25 cellular contexts compared by ENCODE assay signal in the genomic region with DNA sequence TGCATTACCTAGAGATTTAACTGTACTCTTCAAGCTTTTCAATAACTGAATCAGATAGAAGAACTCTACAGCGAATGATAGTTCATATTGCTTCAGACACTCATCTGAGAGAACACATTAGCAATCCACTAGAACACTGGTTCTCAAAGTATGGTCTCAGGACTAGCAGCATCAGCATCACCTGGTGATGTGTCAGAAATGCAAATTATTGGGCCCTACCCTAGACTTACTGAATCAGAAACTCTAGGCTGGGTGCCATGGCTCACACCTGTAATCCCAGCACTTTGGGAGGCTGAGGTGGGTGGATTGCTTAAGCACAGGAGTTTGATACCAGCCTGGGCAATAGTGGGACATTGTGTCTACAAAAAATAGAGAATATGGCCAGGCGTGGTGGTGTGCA. TPM values are rescaled to one million over a fixed set of nuclear protein-coding genes. Genes with fewer than 3 reads are reported as not detected.
"Had no signal": no experiment of that assay in that cellular context is flagged by ENCODE, and none has a peak within 500 bp of the region (broad histone marks: within the 10 kb centered on the region; RNA-seq: fewer than 3 reads in every experiment).

No MANE protein-coding gene starts in this region.

- H3K9me3 Mint-ChIP-seq: nephron had no signal

- H3K4me1 Mint-ChIP-seq: nephron had no signal

- H3K27ac Mint-ChIP-seq: activated B cell treated with CpG ODN at 0.5 μM for 24 hours, nephron had no signal

- H3K27me3 Mint-ChIP-seq: activated B cell treated with CpG ODN at 0.5 μM for 24 hours had no signal

- H3K4me3 Mint-ChIP-seq: activated B cell treated with CpG ODN at 0.5 μM for 24 hours, nephron had no signal

- ATAC-seq: activated naive CD4-positive, alpha-beta T cell treated with anti-CD3 and anti-CD28 coated beads, Interleukin-2, amount 50 U/mL, for 72 hours; body of pancreas; heart left ventricle; left lung; lower lobe of right lung; right lobe of liver; stimulated activated naive CD8-positive, alpha-beta T cell treated with anti-CD3 and anti-CD28 coated beads, Interleukin-15, Interleukin-2, amounts not matched to agents 100 U/mL and 50 U/mL, for 24 hours had no signal

- DNase-seq: activated B cell treated with CpG ODN at 0.5 μM for 24 hours; activated CD8-positive, alpha-beta memory T cell treated with anti-CD3 and anti-CD28 coated beads, Interleukin-2, amount 50 U/mL, for 4 hours; activated naive CD4-positive, alpha-beta T cell; activated T-cell treated with anti-CD3 and anti-CD28 coated beads, Interleukin-2, amount 50 U/mL, for 1 hour; adrenal gland; aorta; body of pancreas; dorsolateral prefrontal cortex; effector memory CD4-positive, alpha-beta T cell; foreskin fibroblast; heart left ventricle; hypothalamus; kidney glomerular epithelial cell; left lung; lower lobe of right lung; mesendoderm; right lobe of liver; stimulated activated CD4-positive, alpha-beta T cell treated with anti-CD3 and anti-CD28 coated beads, Interleukin-2, amount 100 ng/mL, for 48 hours; stimulated activated naive CD8-positive, alpha-beta T cell treated with anti-CD3 and anti-CD28 coated beads, Interleukin-15, Interleukin-2, amounts not matched to agents 100 U/mL and 50 U/mL, for 24 hours had no signal

RNA-seq across cellular contexts. Expression of a gene that starts 24.9 kb away (rescaled TPM):
- total RNA-seq: activated B cell treated with CpG ODN at 0.5 μM for 24 hours; activated CD8-positive, alpha-beta memory T cell treated with anti-CD3 and anti-CD28 coated beads for 36 hours; activated naive CD4-positive, alpha-beta T cell treated with anti-CD3 and anti-CD28 coated beads, Interleukin-2, amount 50 U/mL, for 72 hours; left lung; lower lobe of right lung; mononuclear cell; right lobe of liver; skeletal muscle tissue; T-helper 2 cell treated with Interferon-gamma antibody and Interleukin-4, amounts not matched to agents 100 ng/mL and 5 ng/mL, for 36 hours had no signal
